In genomic region chr16:19524866-19525723, GRCh38 we compare ENCODE assay signal across 8 cellular contexts. TPM values are rescaled to one million over a fixed set of nuclear protein-coding genes. Genes with fewer than 3 reads are reported as not detected.
DNase-seq lines count a peak whose midpoint lies in the region; ATAC-seq, FAIRE-seq and TF ChIP-seq lines count a peak whose summit lies in the region.

No MANE protein-coding gene starts in this region.

- peak overlapping the region; percentile 93 for H2AFZ ChIP-seq in K562 (ENCODE audit: low read depth, low read length)

- CTCF ChIA-PET in K562 (lab: Yijun Ruan, JAX; ENCODE audit: low intra/inter-chr PET ratio), result no interaction called here

- H3K27me3 ChIP-seq in K562 (ENCODE audit: control insufficient read depth in 2 of 2, insufficient read depth in 2 of 2, low read length in 2 of 2), result no peaks in the 10 kb centered on the region
- no peaks in the 10 kb centered on the region for H3K27me3 ChIP-seq in upper lobe of left lung

- H3K36me3 ChIP-seq in K562 (ENCODE audit: control insufficient read depth, insufficient read depth, low read length) (peaks cover 29% of the 10 kb centered on the region), upper lobe of left lung (peaks cover 0 to 17% (median 7%) of the 10 kb centered on the region in 4 donors)

- TF ChIP-seq POLR2A in K562 (conservative IDR thresholded peaks at IDR 0.05) (no peak), lower leg skin (IDR thresholded peaks at IDR 0.05) (no peak), upper lobe of left lung (IDR thresholded peaks at IDR 0.05) (no peak)

- H3K9me3 ChIP-seq in K562 (replicated peaks; ENCODE audit: control insufficient read depth, insufficient read depth, low read depth, low read length) (no peaks in the 10 kb centered on the region), upper lobe of left lung (no peaks in the 10 kb centered on the region)

- no peak for TF ChIP-seq RAD21 in K562 (CRISPR knock-in tag; conservative IDR thresholded peaks at IDR 0.05 in 1 of 2, IDR thresholded peaks at IDR 0.05 in 1 of 2)

- H3K4me3 ChIP-seq in K562 (peak overlapping the region; percentile 92), lower leg skin (ENCODE audit: low read depth, poor library complexity, severe bottlenecking) (peak overlapping the region; percentile 94), upper lobe of left lung (peak overlapping the region in 3 of 4 donors; percentile 75 to 96 (median 93))

- in situ Hi-C loops in K562 (cut with MboI), result no loop called here

- TF ChIP-seq CTCF in K562 (IDR thresholded peaks at IDR 0.05 in 2 of 3, conservative IDR thresholded peaks at IDR 0.05 in 1 of 3; ENCODE audit: insufficient read depth in 2 of 3, low read depth in 1 of 3, low read length in 3 of 3), result no peak
- TF ChIP-seq CTCF in lower leg skin (IDR thresholded peaks at IDR 0.05), result no peak
- no peak for TF ChIP-seq CTCF in upper lobe of left lung (IDR thresholded peaks at IDR 0.05)

- POLR2A ChIA-PET in K562 (lab: Yijun Ruan, JAX), result interaction anchor here (1.0 to 1.9 kb wide), 6 partner anchors 14 to 439 kb away, joined by 3 to 7 read pairs (median 6); no protein-coding TSS in a partner anchor

- DNase-seq in ELR (ENCODE audit: low read depth) (peak; percentile 28), NCI-H1417 (lab: John Stamatoyannopoulos, UW) (peak; percentile 22 to 70 (median 62)), K562 (ENCODE audit: extremely low read depth in 1 of 4, low spot score in 3 of 4) (peak in 2 of 4 experiments; percentile 17 to 34), lower leg skin (ENCODE audit: low spot score in 2 of 2) (no peak), upper lobe of left lung (no peak), DMS53 treated with DMSO at 0.1 percent for 48 hours (lab: John Stamatoyannopoulos, UW; ENCODE audit: unreplicated experiment) (no peak), COLO829 (ENCODE audit: low spot score) (no peak)

- no peaks in the 10 kb centered on the region for H3K9me1 ChIP-seq in K562 (ENCODE audit: control insufficient read depth, insufficient read depth, low read length)

- no peaks in the 10 kb centered on the region for H4K20me1 ChIP-seq in K562 (replicated peaks; ENCODE audit: control insufficient read depth, insufficient read depth, low read length)

- BruUV-seq in K562 (replicated peaks; lab: Mats Ljungman, UMichigan), result no TSS peak

- peaks cover 25 to 26% of the 10 kb centered on the region in 2 experiments; a peak in 4 of 5 replicates for H3K4me1 ChIP-seq in K562 (replicated peaks in 1 of 2; ENCODE audit: control insufficient read depth in 2 of 2, insufficient read depth in 2 of 2, low read length in 2 of 2)
- peaks cover 29 to 44% (median 36%) of the 10 kb centered on the region in 4 donors for H3K4me1 ChIP-seq in upper lobe of left lung

- H3K9ac ChIP-seq in K562 (ENCODE audit: insufficient read depth in 1 of 2, low read depth in 2 of 2, low read length in 2 of 2), result peak overlapping the region; percentile 71 to 97; a peak in 2 of 4 replicates

- intact Hi-C loops in K562 (cut with micrococcal nuclease), result loop anchor here (5.0 to 10.0 kb wide), 2 partner anchors 130 to 1147 kb away; no protein-coding TSS in a partner anchor
- intact Hi-C loops in lower leg skin (cut with DNase I; ENCODE audit: low total_unique reads), result no loop called here

- peak overlapping the region; percentile 92 for H3K4me2 ChIP-seq in K562 (ENCODE audit: insufficient read depth, low read length)

- ATAC-seq in K562 (no peak), upper lobe of left lung (ENCODE audit: low FRiP score in 2 of 2) (no peak), GM21619 (IDR thresholded peaks at IDR 0.05; ENCODE audit: unreplicated experiment) (no peak)

- H3K79me2 ChIP-seq in K562 (ENCODE audit: control insufficient read depth, insufficient read depth, low read length), result peaks cover 45% of the 10 kb centered on the region

- peak; percentile 55 for FAIRE-seq in K562 (lab: Jason Lieb, UNC)

- H3K27ac ChIP-seq in K562 (ENCODE audit: extremely low read depth, low read depth, low read length), result peak overlapping the region; percentile 71; the same call in 1 of the 3 replicates
- peak overlapping the region; percentile 0 to 97 (median 92) for H3K27ac ChIP-seq in upper lobe of left lung

- 14% methylated on average over 14 of the region's 14 CpGs for WGBS in K562 (ENCODE audit: insufficient coverage, low coverage, missing lambda C conversion rate)
- 20% methylated on average over 14 of the region's 14 CpGs for WGBS in lower leg skin, 2 donors
- 36 to 38% methylated on average over 14 of the region's 14 CpGs for WGBS in upper lobe of left lung, 2 donors

- TF ChIP-seq EP300 in K562 (IDR thresholded peaks at IDR 0.05; ENCODE audit: low read length) (no peak), upper lobe of left lung (IDR thresholded peaks at IDR 0.05) (no peak)

RNA-seq across cellular contexts. Expression of gene CCP110, which starts 1.4 kb away (rescaled TPM):
- 14.0 and 52.4 TPM in 2 replicates for total RNA-seq in K562 (2011; cell fraction: chromatin; rRNA removed; ENCODE audit: low replicate concordance)
- 7.0 and 8.6 TPM in 2 replicates for total RNA-seq in K562 (2011; cell fraction: nucleolus; rRNA removed)
- total RNA-seq in K562 (2011; cell fraction: nucleoplasm; rRNA removed), result 25.3 and 45.2 TPM in 2 replicates
- total RNA-seq in K562 (2014; rRNA removed) (10.1 and 10.3 TPM in 2 replicates), K562 (2014; rRNA removed; fragmentation: Illumina TruSeq; extraction: Trizol) (14.3 and 15.4 TPM in 2 replicates), K562 (2015; rRNA removed; fragmentation: Illumina TruSeq; extraction: Trizol) (11.9 and 14.1 TPM in 2 replicates), K562 (2021) (12.1 and 12.3 TPM in 2 replicates), lower leg skin (1 to 10 TPM; 6.6 to 8.6 (median 7.5) TPM), upper lobe of left lung (10 to 100 TPM in 5 of 6 donors, 1 to 10 TPM in 1; 9.1 to 55.3 (median 16.1) TPM)
- polyA plus RNA-seq in K562 (2011; rRNA removed) (12.1 and 14.8 TPM in 2 replicates), K562 (2014; fragmentation: Illumina TruSeq; extraction: Trizol) (12.7 and 16.1 TPM in 2 replicates), K562 (2014; fragmentation: Nextera tagmentation; extraction: Ambion mirVana) (1 to 10 TPM; 3.5 to 4.4 TPM), K562 (2014; rRNA removed) (9.3 and 9.5 TPM in 2 replicates)
- 1.7 and 4.9 TPM in 2 replicates for polyA plus RNA-seq in K562 (2011; cell fraction: cytosol; rRNA removed)
- polyA plus RNA-seq in K562 (2011; cell fraction: nucleus; rRNA removed), result 10.1 and 11.1 TPM in 2 replicates
- 9.6 and 11.8 TPM in 2 replicates for polyA plus RNA-seq in K562 (2012)
- polyA minus RNA-seq in K562 (2011; rRNA and poly(A)+ RNA removed), result 13.5 and 18.5 TPM in 2 replicates
- 7.8 and 8.6 TPM in 2 replicates for polyA minus RNA-seq in K562 (2011; cell fraction: cytosol; rRNA and poly(A)+ RNA removed)
- polyA minus RNA-seq in K562 (2011; cell fraction: nucleus; rRNA and poly(A)+ RNA removed), result 10.4 and 17.3 TPM in 2 replicates

RNA-seq across cellular contexts. Expression of gene GDE1, which starts 3.2 kb away (rescaled TPM):
- 21.1 and 36.6 TPM in 2 replicates for total RNA-seq in K562 (2011; cell fraction: chromatin; rRNA removed; ENCODE audit: low replicate concordance)
- 20.9 and 25.5 TPM in 2 replicates for total RNA-seq in K562 (2011; cell fraction: nucleolus; rRNA removed)
- total RNA-seq in K562 (2011; cell fraction: nucleoplasm; rRNA removed), result 31.8 and 53.7 TPM in 2 replicates
- total RNA-seq in K562 (2014; rRNA removed), result 22.3 and 25.5 TPM in 2 replicates
- 36.5 and 40.5 TPM in 2 replicates for total RNA-seq in K562 (2014; rRNA removed; fragmentation: Illumina TruSeq; extraction: Trizol)
- 18.2 and 20.8 TPM in 2 replicates for total RNA-seq in K562 (2015; rRNA removed; fragmentation: Illumina TruSeq; extraction: Trizol)
- 34.0 and 36.6 TPM in 2 replicates for total RNA-seq in K562 (2021)
- 27.6 and 33.5 TPM in 2 replicates for polyA plus RNA-seq in K562 (2011; rRNA removed)
- polyA plus RNA-seq in K562 (2011; cell fraction: cytosol; rRNA removed), result 20.2 and 25.3 TPM in 2 replicates
- polyA plus RNA-seq in K562 (2011; cell fraction: nucleus; rRNA removed), result 7.0 and 10.0 TPM in 2 replicates
- 31.1 and 35.2 TPM in 2 replicates for polyA plus RNA-seq in K562 (2012)
- polyA plus RNA-seq in K562 (2014; fragmentation: Illumina TruSeq; extraction: Trizol), result 32.5 and 35.5 TPM in 2 replicates
- 10 to 100 TPM; 18.8 to 21.7 TPM for polyA plus RNA-seq in K562 (2014; fragmentation: Nextera tagmentation; extraction: Ambion mirVana)
- polyA plus RNA-seq in K562 (2014; rRNA removed), result 21.7 and 26.4 TPM in 2 replicates
- 30.4 and 32.6 TPM in 2 replicates for polyA minus RNA-seq in K562 (2011; rRNA and poly(A)+ RNA removed)
- polyA minus RNA-seq in K562 (2011; cell fraction: cytosol; rRNA and poly(A)+ RNA removed), result 13.1 and 13.2 TPM in 2 replicates
- polyA minus RNA-seq in K562 (2011; cell fraction: nucleus; rRNA and poly(A)+ RNA removed), result 6.9 and 16.7 TPM in 2 replicates
- total RNA-seq in lower leg skin, result 10 to 100 TPM; 41.7 to 65.0 (median 58.6) TPM
- 10 to 100 TPM; 33.5 to 93.6 (median 88.2) TPM for total RNA-seq in upper lobe of left lung

RNA-seq across cellular contexts. Expression of gene VPS35L, which starts 30.4 kb away (rescaled TPM):
- total RNA-seq in K562 (2011; cell fraction: chromatin; rRNA removed; ENCODE audit: low replicate concordance), result 79.5 and 124 TPM in 2 replicates
- total RNA-seq in K562 (2011; cell fraction: nucleolus; rRNA removed), result 50.9 and 57.6 TPM in 2 replicates
- total RNA-seq in K562 (2011; cell fraction: nucleoplasm; rRNA removed), result 64.1 and 74.5 TPM in 2 replicates
- total RNA-seq in K562 (2014; rRNA removed) (9.0 and 10.2 TPM in 2 replicates), K562 (2014; rRNA removed; fragmentation: Illumina TruSeq; extraction: Trizol) (18.2 and 20.1 TPM in 2 replicates), K562 (2015; rRNA removed; fragmentation: Illumina TruSeq; extraction: Trizol) (21.3 and 22.6 TPM in 2 replicates), K562 (2021) (25.8 and 28.3 TPM in 2 replicates), lower leg skin (10 to 100 TPM; 14.5 to 24.2 (median 17.0) TPM), upper lobe of left lung (10 to 100 TPM; 39.8 to 52.9 (median 45.2) TPM)
- polyA plus RNA-seq in K562 (2011; rRNA removed) (15.6 and 16.9 TPM in 2 replicates), K562 (2014; fragmentation: Illumina TruSeq; extraction: Trizol) (26.7 and 30.4 TPM in 2 replicates), K562 (2014; fragmentation: Nextera tagmentation; extraction: Ambion mirVana) (10 to 100 TPM; 18.3 to 27.1 TPM), K562 (2014; rRNA removed) (14.1 and 16.2 TPM in 2 replicates)
- 10.9 and 11.5 TPM in 2 replicates for polyA plus RNA-seq in K562 (2011; cell fraction: cytosol; rRNA removed)
- polyA plus RNA-seq in K562 (2011; cell fraction: nucleus; rRNA removed), result 18.3 and 20.0 TPM in 2 replicates
- 16.5 and 19.9 TPM in 2 replicates for polyA plus RNA-seq in K562 (2012)
- polyA minus RNA-seq in K562 (2011; rRNA and poly(A)+ RNA removed), result 40.8 and 46.6 TPM in 2 replicates
- 18.8 and 35.3 TPM in 2 replicates for polyA minus RNA-seq in K562 (2011; cell fraction: cytosol; rRNA and poly(A)+ RNA removed)
- 30.4 and 44.1 TPM in 2 replicates for polyA minus RNA-seq in K562 (2011; cell fraction: nucleus; rRNA and poly(A)+ RNA removed)

Comparison
In these comparisons a context has a peak if more than half of its experiments do, and no peak if none do; other contexts are left out.
1. DNase-seq: peak in ELR (single experiment) and NCI-H1417 (3 of 3); none in lower leg skin (0 of 2), upper lobe of left lung (0 of 2), DMS53 treated with DMSO at 0.1 percent for 48 hours (single experiment) and COLO829 (single experiment).
2. Peak in every context shown above with its lines, with median percentiles within 50 percentile points of each other: H3K4me3 ChIP-seq.